ENCODE assay signal across 8 cellular contexts in the genomic region with DNA sequence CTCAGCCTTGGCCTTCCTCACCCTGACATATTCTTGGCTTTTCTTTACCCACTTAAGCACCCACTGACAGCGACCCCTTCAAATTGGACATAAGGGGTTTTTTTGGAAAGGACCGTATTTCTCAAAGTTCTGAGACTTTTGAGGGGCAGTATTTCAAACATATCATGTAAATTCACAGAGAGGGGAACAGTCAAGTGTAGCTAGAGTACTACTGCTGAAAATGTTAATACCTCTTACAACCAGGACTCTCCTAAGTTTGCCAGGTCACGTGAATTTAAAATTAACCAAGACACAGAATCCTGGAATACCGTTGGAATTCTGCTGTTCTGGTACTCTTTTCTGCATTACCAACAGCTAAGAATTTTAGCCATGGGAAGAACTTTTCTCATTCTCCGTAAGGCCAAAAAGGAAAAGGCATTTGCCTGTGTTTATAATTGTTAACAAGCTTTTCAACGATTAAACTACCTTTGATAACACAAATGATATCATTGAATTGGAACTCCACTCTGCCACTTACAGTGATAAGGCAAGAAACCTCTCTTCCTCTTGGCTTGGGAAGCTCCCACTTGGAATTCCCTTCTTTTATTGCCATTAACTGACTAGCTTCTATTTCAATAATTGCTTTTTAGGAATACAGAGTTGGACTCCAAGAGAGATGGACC. TPM values are rescaled to one million over a fixed set of nuclear protein-coding genes. Genes with fewer than 3 reads are reported as not detected.
DNase-seq lines count a peak whose midpoint lies in the region; ATAC-seq and TF ChIP-seq lines count a peak whose summit lies in the region.

No MANE protein-coding gene starts in this region.

- TF ChIP-seq CTCF in kidney epithelial cell (IDR thresholded peaks at IDR 0.05; ENCODE audit: insufficient read depth, low read length, poor library complexity, severe bottlenecking) (no peak), thyroid gland (IDR thresholded peaks at IDR 0.05) (no peak)

- 25 to 28% methylated on average over 6 of the region's 6 CpGs for WGBS in thyroid gland, 2 donors

- H3K27me3 Mint-ChIP-seq in activated T-cell treated with anti-CD3 and anti-CD28 coated beads, Interleukin-2, amount 50 U/mL, for 4 hours (ENCODE audit: low read depth) = no peaks in the 10 kb centered on the region
- H3K27me3 Mint-ChIP-seq in activated naive CD8-positive, alpha-beta T cell treated with anti-CD3 and anti-CD28 coated beads for 36 hours = no peaks in the 10 kb centered on the region

- H3K27ac Mint-ChIP-seq in activated naive CD8-positive, alpha-beta T cell treated with anti-CD3 and anti-CD28 coated beads for 36 hours = peak overlapping the region; percentile 98

- intact Hi-C loops in thyroid gland (cut with DNase I) = no loop called here

- peaks cover 18% of the 10 kb centered on the region for H3K36me3 Mint-ChIP-seq in activated T-cell treated with anti-CD3 and anti-CD28 coated beads, Interleukin-2, amount 50 U/mL, for 4 hours (ENCODE audit: insufficient read depth)
- peaks cover 41% of the 10 kb centered on the region for H3K36me3 Mint-ChIP-seq in activated naive CD8-positive, alpha-beta T cell treated with anti-CD3 and anti-CD28 coated beads for 36 hours

- H3K9me3 ChIP-seq in thyroid gland = no peaks in the 10 kb centered on the region

- peak overlapping the region; percentile 98 to 99 (median 99) for H3K27ac ChIP-seq in thyroid gland

- peak overlapping the region; percentile 90 for H3K4me3 Mint-ChIP-seq in activated T-cell treated with anti-CD3 and anti-CD28 coated beads, Interleukin-2, amount 50 U/mL, for 4 hours
- peak overlapping the region; percentile 92 for H3K4me3 Mint-ChIP-seq in activated naive CD8-positive, alpha-beta T cell treated with anti-CD3 and anti-CD28 coated beads for 36 hours

- H3K9me3 Mint-ChIP-seq in activated T-cell treated with anti-CD3 and anti-CD28 coated beads, Interleukin-2, amount 50 U/mL, for 4 hours = peaks cover 5% of the 10 kb centered on the region
- peaks cover 16% of the 10 kb centered on the region for H3K9me3 Mint-ChIP-seq in activated naive CD8-positive, alpha-beta T cell treated with anti-CD3 and anti-CD28 coated beads for 36 hours

- no peak for TF ChIP-seq POLR2A in thyroid gland (IDR thresholded peaks at IDR 0.05)

- H3K27me3 ChIP-seq in kidney epithelial cell (ENCODE audit: control insufficient read depth, insufficient read depth, low read length) = no peaks in the 10 kb centered on the region
- H3K27me3 ChIP-seq in thyroid gland = no peaks in the 10 kb centered on the region

- peaks cover 18 to 22% of the 10 kb centered on the region in 2 donors for H3K4me1 ChIP-seq in thyroid gland

- H3K36me3 ChIP-seq in kidney epithelial cell (ENCODE audit: control insufficient read depth, insufficient read depth, low read length) (no peaks in the 10 kb centered on the region), thyroid gland (no peaks in the 10 kb centered on the region)

- H3K4me1 Mint-ChIP-seq in activated T-cell treated with anti-CD3 and anti-CD28 coated beads, Interleukin-2, amount 50 U/mL, for 4 hours (ENCODE audit: low read depth) = peaks cover 21% of the 10 kb centered on the region
- H3K4me1 Mint-ChIP-seq in activated naive CD8-positive, alpha-beta T cell treated with anti-CD3 and anti-CD28 coated beads for 36 hours = peaks cover 30% of the 10 kb centered on the region

- peak overlapping the region; percentile 75 for H3K4me3 ChIP-seq in kidney epithelial cell (ENCODE audit: low read depth, low read length)
- H3K4me3 ChIP-seq in thyroid gland (replicated peaks in 1 of 3) = peak overlapping the region; percentile 2 to 58 (median 57)

- no peak for DNase-seq in activated T-cell treated with anti-CD3 and anti-CD28 coated beads, Interleukin-2, amount 50 U/mL, for 4 hours
- no peak for DNase-seq in activated T-cell treated with anti-CD3 and anti-CD28 coated beads for 4 hours
- DNase-seq in activated naive CD8-positive, alpha-beta T cell treated with anti-CD3 and anti-CD28 coated beads for 36 hours = no peak
- no peak for DNase-seq in kidney epithelial cell (ENCODE audit: low read depth)
- DNase-seq in thyroid gland = no peak
- no peak for DNase-seq in T1000 (lab: John Stamatoyannopoulos, UW)

- ATAC-seq in activated T-cell treated with anti-CD3 and anti-CD28 coated beads, Interleukin-2, amount 50 U/mL, for 4 hours = no peak
- ATAC-seq in HG02798 (IDR thresholded peaks at IDR 0.05; ENCODE audit: poor library complexity, unreplicated experiment) (no peak), GM21528 (IDR thresholded peaks at IDR 0.05; ENCODE audit: low FRiP score, unreplicated experiment) (no peak)

RNA-seq across cellular contexts. Expression of gene GBE1, which starts 0.6 kb away (rescaled TPM):
- 10 to 100 TPM; 13.9 to 16.1 (median 14.2) TPM for total RNA-seq in activated T-cell treated with anti-CD3 and anti-CD28 coated beads, Interleukin-2, amount 50 U/mL, for 4 hours
- total RNA-seq in activated naive CD8-positive, alpha-beta T cell treated with anti-CD3 and anti-CD28 coated beads for 36 hours = 10 to 100 TPM; 69.2 to 70.4 TPM
- total RNA-seq in kidney epithelial cell (27.6 and 30.8 TPM in 2 replicates), thyroid gland (10 to 100 TPM; 33.4 to 58.4 (median 40.8) TPM)
